14 cellular contexts compared by ENCODE assay signal in genomic region chr15:58241872-58242271, GRCh38.
DNase-seq lines count a peak whose midpoint lies in the region; ATAC-seq and TF ChIP-seq lines count a peak whose summit lies in the region.
"Had no signal": no experiment of that assay in that cellular context is flagged by ENCODE, and none has a peak within 500 bp of the region (broad histone marks: within the 10 kb centered on the region; RNA-seq: fewer than 3 reads in every experiment).

No MANE protein-coding gene starts in this region.

- no peak overlapping the region for H3K4me3 ChIP-seq in lung

- no peak overlapping the region for H3K27ac ChIP-seq in lung (ENCODE audit: low read depth in 1 of 2, low read length in 1 of 2)
- H3K27ac ChIP-seq: C4-2B had no signal

- TF ChIP-seq CTCF in lung (IDR thresholded peaks at IDR 0.05; ENCODE audit: control extremely low read depth, extremely low read depth), result no peak

- WGBS in lung, 2 donors, result 60 to 81% methylated on average over 7 of the region's 7 CpGs

- DNase-seq in DMS153 treated with DMSO at 0.1 percent for 48 hours (lab: John Stamatoyannopoulos, UW; ENCODE audit: unreplicated experiment) (peak; percentile 8), NCI-H1105 (lab: John Stamatoyannopoulos, UW) (peak; percentile 31), SK-N-DZ (ENCODE audit: low spot score) (peak; percentile 82), lung (ENCODE audit: low spot score) (no peak), H4 (ENCODE audit: low spot score) (no peak), SIG-M5 treated with dmso at 0.1 percent for 504 hours (lab: John Stamatoyannopoulos, UW; ENCODE audit: unreplicated experiment) (no peak), OCI-M1 (lab: John Stamatoyannopoulos, UW) (no peak)
- DNase-seq in stimulated activated CD4-positive, alpha-beta T cell treated with anti-CD3 and anti-CD28 coated beads, Interleukin-15, amount 100 ng/mL, for 24 hours, result no peak
- DNase-seq: activated naive CD8-positive, alpha-beta T cell treated with anti-CD3 and anti-CD28 coated beads, Interleukin-2, amount 10 ng/mL, durations not matched to agents 7 days and 5 days; Kasumi-1; naive thymus-derived CD4-positive, alpha-beta T cell; NCI-H226; stimulated activated naive CD8-positive, alpha-beta T cell treated with anti-CD3 and anti-CD28 coated beads, Interleukin-15, amount 100 ng/mL, for 72 hours had no signal

- H3K27me3 ChIP-seq in lung (ENCODE audit: control insufficient read depth, insufficient read depth), result no peaks in the 10 kb centered on the region

- H3K9me3 ChIP-seq in lung (ENCODE audit: control insufficient read depth in 2 of 2, insufficient read depth in 1 of 2, low read length in 1 of 2), result peaks cover 0 to 2% of the 10 kb centered on the region in 2 donors

- no peaks in the 10 kb centered on the region for H3K36me3 ChIP-seq in lung (ENCODE audit: control insufficient read depth in 2 of 2, insufficient read depth in 2 of 2, low read length in 2 of 2)

- peak; percentile 77 for ATAC-seq in lung (ENCODE audit: insufficient read depth, low FRiP score)
- ATAC-seq: naive thymus-derived CD4-positive, alpha-beta T cell; stimulated activated naive CD8-positive, alpha-beta T cell treated with anti-CD3 and anti-CD28 coated beads, Interleukin-15, amount 100 ng/mL, for 72 hours had no signal

- no peaks in the 10 kb centered on the region for H3K4me1 ChIP-seq in lung (ENCODE audit: control insufficient read depth in 2 of 2, insufficient read depth in 2 of 2, low read length in 2 of 2)

Comparison
In these comparisons a context has a peak if more than half of its experiments do, and no peak if none do; other contexts are left out.
1. DNase-seq: peak in DMS153 treated with DMSO at 0.1 percent for 48 hours (single experiment), NCI-H1105 (single experiment) and SK-N-DZ (single experiment); none in lung (single experiment), stimulated activated CD4-positive, alpha-beta T cell treated with anti-CD3 and anti-CD28 coated beads, Interleukin-15, amount 100 ng/mL, for 24 hours (single experiment), H4 (single experiment), SIG-M5 treated with dmso at 0.1 percent for 504 hours (single experiment) and OCI-M1 (single experiment).